ENCODE assay signal across 8 cellular contexts in the genomic region with DNA sequence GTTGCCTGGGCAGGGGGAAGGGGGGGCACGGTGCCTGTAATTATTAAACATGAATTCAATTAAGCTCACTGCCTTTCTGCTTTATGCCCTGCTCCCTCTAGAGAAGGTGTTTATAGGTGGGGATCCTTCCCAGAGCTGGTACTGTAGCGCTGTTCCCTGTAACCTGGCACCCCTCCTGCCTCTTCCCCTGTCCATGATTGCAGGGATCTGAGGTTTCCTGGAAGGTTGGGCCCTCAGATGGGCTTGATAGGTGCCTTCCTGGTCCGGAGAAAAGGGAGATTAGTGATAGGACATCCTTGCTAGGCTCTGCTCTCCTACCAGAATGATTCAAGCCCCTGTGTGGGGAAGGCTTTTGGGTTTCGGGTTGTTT. TPM values are rescaled to one million over a fixed set of nuclear protein-coding genes. Genes with fewer than 3 reads are reported as not detected.
DNase-seq lines count a peak whose midpoint lies in the region; ATAC-seq and TF ChIP-seq lines count a peak whose summit lies in the region.

No MANE protein-coding gene starts in this region.

- H3K4me1 ChIP-seq in DND-41 (ENCODE audit: insufficient read depth, low read length) (peaks cover 16% of the 10 kb centered on the region), mesendoderm (ENCODE audit: control insufficient read depth, low read depth, low read length) (peaks cover 3% of the 10 kb centered on the region)

- no peak overlapping the region for H3K4ac ChIP-seq in mesendoderm (ENCODE audit: low read depth, low read length)

- H3K9ac ChIP-seq in DND-41 (ENCODE audit: low read depth, low read length) (peak overlapping the region; percentile 50; the same call in 1 of the 2 replicates), mesendoderm (ENCODE audit: low read length) (peak overlapping the region; percentile 3)

- DNase-seq in DND-41 (no peak), HL-60 (ENCODE audit: low read depth in 1 of 2, low spot score in 1 of 2) (no peak), amniotic epithelial cell (ENCODE audit: low read depth) (peak; percentile 22), mesendoderm (no peak), cerebellum (ENCODE audit: low spot score) (no peak), foreskin melanocyte (no peak), NOMO-1 treated with DMSO at 0.1 percent for 48 hours (lab: John Stamatoyannopoulos, UW; ENCODE audit: unreplicated experiment) (no peak)

- H4K8ac ChIP-seq in mesendoderm (ENCODE audit: low read depth, low read length) = no peak overlapping the region

- no peak overlapping the region; the same call in 1 of the 2 replicates for H2AFZ ChIP-seq in DND-41 (ENCODE audit: low read depth, low read length)

- no peak overlapping the region for H2AK5ac ChIP-seq in mesendoderm (ENCODE audit: low read length)

- H3K4me3 ChIP-seq in DND-41 (ENCODE audit: low read depth in 1 of 2, low read length in 2 of 2) (peak overlapping the region in 1 of 2 experiments; percentile 56; a peak in 2 of 4 replicates), HL-60 (replicated peaks; ENCODE audit: insufficient read depth, low read length) (peak overlapping the region; percentile 47; the same call in 1 of the 2 replicates), mesendoderm (ENCODE audit: low read length) (no peak overlapping the region)

- H3K4me2 ChIP-seq in DND-41 (ENCODE audit: insufficient read depth, low read length) = peak overlapping the region; percentile 68
- no peak overlapping the region for H3K4me2 ChIP-seq in mesendoderm (ENCODE audit: low read length)

- peak; percentile 22 for ATAC-seq in DND-41 (ENCODE audit: insufficient read depth, low read depth)
- ATAC-seq in GM18867 (IDR thresholded peaks at IDR 0.05; ENCODE audit: unreplicated experiment) = no peak

- no peak overlapping the region for H3K23ac ChIP-seq in mesendoderm (ENCODE audit: low read length)

- no peak overlapping the region for H2BK5ac ChIP-seq in mesendoderm (ENCODE audit: low read length)

- TF ChIP-seq CTCF in DND-41 (IDR thresholded peaks at IDR 0.05; ENCODE audit: borderline replicate concordance, extremely low read depth, low read length, poor library complexity, severe bottlenecking) (no peak), HL-60 (IDR thresholded peaks at IDR 0.05; ENCODE audit: insufficient read depth, low read length) (no peak)

- H2BK120ac ChIP-seq in mesendoderm (ENCODE audit: low read depth, low read length) = no peak overlapping the region

- H3K27me3 ChIP-seq in DND-41 (ENCODE audit: insufficient read depth, low read length, poor library complexity) (no peaks in the 10 kb centered on the region), HL-60 (ENCODE audit: insufficient read depth, poor library complexity, severe bottlenecking) (no peaks in the 10 kb centered on the region), mesendoderm (ENCODE audit: insufficient read depth, low read length, poor library complexity) (no peaks in the 10 kb centered on the region)

- peaks cover 50% of the 10 kb centered on the region for H3K36me3 ChIP-seq in DND-41 (ENCODE audit: insufficient read depth, low read length)
- peaks cover 19% of the 10 kb centered on the region for H3K36me3 ChIP-seq in mesendoderm (ENCODE audit: control insufficient read depth, insufficient read depth, low read length)

- H4K5ac ChIP-seq in mesendoderm (ENCODE audit: low read length) = no peak overlapping the region

- no CpG with 5 or more reads among the region's 4 CpGs for WGBS in mesendoderm (ENCODE audit: extremely low coverage, insufficient coverage, low lambda C conversion rate)

- no peak overlapping the region; the same call in 1 of the 2 replicates for H3K27ac ChIP-seq in DND-41 (ENCODE audit: low read length)
- H3K27ac ChIP-seq in HL-60 (replicated peaks) = peak overlapping the region; percentile 0; the same call in 1 of the 2 replicates
- H3K27ac ChIP-seq in mesendoderm (ENCODE audit: low read depth, low read length) = peak overlapping the region; percentile 41

- peaks cover 3% of the 10 kb centered on the region for H3K79me1 ChIP-seq in mesendoderm (ENCODE audit: low read length)

- peaks cover 57% of the 10 kb centered on the region for H4K20me1 ChIP-seq in DND-41 (ENCODE audit: insufficient read depth, low read length)

- no peak overlapping the region for H2BK15ac ChIP-seq in mesendoderm (replicated peaks; ENCODE audit: low read depth)

- H3K79me2 ChIP-seq in DND-41 (ENCODE audit: insufficient read depth, low read length) (peaks cover 13% of the 10 kb centered on the region), mesendoderm (ENCODE audit: control insufficient read depth, insufficient read depth, low read length) (no peaks in the 10 kb centered on the region)

- H3K56ac ChIP-seq in mesendoderm (ENCODE audit: low read length) = no peak overlapping the region

- H3K18ac ChIP-seq in mesendoderm (ENCODE audit: low read length) = no peak overlapping the region

- H3K9me3 ChIP-seq in DND-41 (ENCODE audit: insufficient read depth, low read length, severe bottlenecking) = no peaks in the 10 kb centered on the region

RNA-seq across cellular contexts. Expression of a gene that starts 2.1 kb away (rescaled TPM):
- 4.8 TPM for polyA plus RNA-seq in mesendoderm (2013, experiment 1 of 2)
- 5.1 TPM for polyA plus RNA-seq in mesendoderm (2013, experiment 2 of 2)
- 28.6 TPM for total RNA-seq in cerebellum

RNA-seq across cellular contexts. Expression of a gene that starts 20.9 kb away (rescaled TPM):
- polyA plus RNA-seq in mesendoderm (2013, experiment 1 of 2) = 364 TPM
- polyA plus RNA-seq in mesendoderm (2013, experiment 2 of 2) = 356 TPM
- total RNA-seq in cerebellum = 83.3 TPM

RNA-seq across cellular contexts. Expression of a gene that starts 26.1 kb away (rescaled TPM):
- 3.7 TPM for polyA plus RNA-seq in mesendoderm (2013, experiment 1 of 2)
- polyA plus RNA-seq in mesendoderm (2013, experiment 2 of 2) = 3.9 TPM
- 16.0 TPM for total RNA-seq in cerebellum

RNA-seq across cellular contexts. Expression of a gene that starts 26.2 kb away (rescaled TPM):
- 89.1 TPM for polyA plus RNA-seq in mesendoderm (2013, experiment 1 of 2)
- polyA plus RNA-seq in mesendoderm (2013, experiment 2 of 2) = 91.1 TPM
- 32.5 TPM for total RNA-seq in cerebellum

RNA-seq across cellular contexts. Expression of a gene that starts 36.2 kb away (rescaled TPM):
- 152 TPM for polyA plus RNA-seq in mesendoderm (2013, experiment 1 of 2)
- polyA plus RNA-seq in mesendoderm (2013, experiment 2 of 2) = 152 TPM
- 188 TPM for total RNA-seq in cerebellum
